In genomic region chr1:156622581-156623297, GRCh38 we compare ENCODE assay signal across 27 cellular contexts. TPM values are rescaled to one million over a fixed set of nuclear protein-coding genes. Genes with fewer than 3 reads are reported as not detected.
DNase-seq lines count a peak whose midpoint lies in the region; ATAC-seq and TF ChIP-seq lines count a peak whose summit lies in the region.
"Had no signal": no experiment of that assay in that cellular context is flagged by ENCODE, and none has a peak within 500 bp of the region (broad histone marks: within the 10 kb centered on the region; RNA-seq: fewer than 3 reads in every experiment).

No MANE protein-coding gene starts in this region.

- peaks cover 7 to 16% (median 12%) of the 10 kb centered on the region in 7 donors for H3K4me1 Mint-ChIP-seq in naive thymus-derived CD4-positive, alpha-beta T cell
- peaks cover 17% of the 10 kb centered on the region for H3K4me1 Mint-ChIP-seq in type B pancreatic cell (ENCODE audit: unreplicated experiment)

- no TSS peak for BruUV-seq in OCI-LY7 (replicated peaks; lab: Mats Ljungman, UMichigan)

- no peak overlapping the region for H2AFZ ChIP-seq in OCI-LY7 (ENCODE audit: low read length)

- no peak overlapping the region for H3K4me2 ChIP-seq in OCI-LY7 (ENCODE audit: low read length)

- H3K9me3 ChIP-seq in right cardiac atrium (ENCODE audit: control insufficient read depth, low read length) (no peaks in the 10 kb centered on the region), SJCRH30 (replicated peaks) (no peaks in the 10 kb centered on the region), OCI-LY7 (ENCODE audit: low read length) (no peaks in the 10 kb centered on the region)
- H3K9me3 ChIP-seq in naive thymus-derived CD4-positive, alpha-beta T cell (ENCODE audit: control insufficient read depth in 2 of 3, low read length in 3 of 3) = no peaks in the 10 kb centered on the region
- H3K9me3 ChIP-seq: thoracic aorta had no signal

- POLR2A ChIA-PET in naive thymus-derived CD4-positive, alpha-beta T cell (lab: Charles Lee) = interaction anchor here (0.6 kb wide), 1 partner anchor 1207 kb away, joined by 3 read pairs; no protein-coding TSS in a partner anchor
- POLR2A ChIA-PET in OCI-LY7 (lab: Charles Lee) = no interaction called here

- CTCF ChIA-PET in naive thymus-derived CD4-positive, alpha-beta T cell (lab: Charles Lee) = interaction anchor here (0.6 to 1.2 kb wide), 3 partner anchors 26 to 267 kb away, joined by 3 read pairs; no protein-coding TSS in a partner anchor
- CTCF ChIA-PET in OCI-LY7 (lab: Charles Lee; ENCODE audit: unreplicated experiment) = no interaction called here

- H3K27me3 Mint-ChIP-seq in naive thymus-derived CD4-positive, alpha-beta T cell = peaks cover 59 to 77% (median 60%) of the 10 kb centered on the region in 5 donors
- peaks cover 79% of the 10 kb centered on the region for H3K27me3 Mint-ChIP-seq in type B pancreatic cell

- H3K27ac Mint-ChIP-seq in naive thymus-derived CD4-positive, alpha-beta T cell = peak overlapping the region in 1 of 9 donors; percentile 37
- no peak overlapping the region for H3K27ac Mint-ChIP-seq in type B pancreatic cell
- H3K27ac Mint-ChIP-seq: activated T-cell treated with anti-CD3 and anti-CD28 coated beads, Interleukin-2, amount 50 U/mL, for 72 hours; stimulated activated memory B cell treated with anti-CD40 and anti-IgM and Interleukin-4, amounts not matched to agents 10 μg/mL and 1 μg/mL and 100 μg/mL, for 72 hours had no signal

- no peaks in the 10 kb centered on the region for H3K79me2 ChIP-seq in OCI-LY7 (ENCODE audit: insufficient read depth, low read depth, low read length)

- peaks cover 0 to 1% (median 0%) of the 10 kb centered on the region in 11 donors for H3K9me3 Mint-ChIP-seq in naive thymus-derived CD4-positive, alpha-beta T cell
- no peaks in the 10 kb centered on the region for H3K9me3 Mint-ChIP-seq in type B pancreatic cell
- H3K9me3 Mint-ChIP-seq: activated naive CD4-positive, alpha-beta T cell treated with anti-CD3 and anti-CD28 coated beads, Interleukin-2, amount 50 U/mL, for 24 hours; activated T-cell treated with anti-CD3 and anti-CD28 coated beads, Interleukin-2, amount 50 U/mL, for 72 hours; stimulated activated memory B cell treated with anti-CD40 and anti-IgM and Interleukin-4, amounts not matched to agents 10 μg/mL and 1 μg/mL and 100 μg/mL, for 72 hours had no signal

- peak overlapping the region in 9 of 10 donors; percentile 11 to 85 (median 43) for H3K4me3 Mint-ChIP-seq in naive thymus-derived CD4-positive, alpha-beta T cell
- H3K4me3 Mint-ChIP-seq in type B pancreatic cell = peak overlapping the region; percentile 59
- H3K4me3 Mint-ChIP-seq: activated naive CD4-positive, alpha-beta T cell treated with anti-CD3 and anti-CD28 coated beads, Interleukin-2, amount 50 U/mL, for 24 hours; stimulated activated memory B cell treated with anti-CD40 and anti-IgM and Interleukin-4, amounts not matched to agents 10 μg/mL and 1 μg/mL and 100 μg/mL, for 72 hours had no signal

- 86% methylated on average over 6 of the region's 6 CpGs for WGBS in right cardiac atrium

- no peak for ATAC-seq in right cardiac atrium
- ATAC-seq in naive thymus-derived CD4-positive, alpha-beta T cell = no peak
- no peak for ATAC-seq in GM19397 (IDR thresholded peaks at IDR 0.05; ENCODE audit: unreplicated experiment)
- ATAC-seq: activated T-cell treated with anti-CD3 and anti-CD28 coated beads, Interleukin-2, amount 50 U/mL, for 72 hours; HCT116; stimulated activated memory B cell treated with anti-CD40 and anti-IgM and Interleukin-4, amounts not matched to agents 10 μg/mL and 1 μg/mL and 100 μg/mL, for 72 hours had no signal

- H3K27ac ChIP-seq in right cardiac atrium (ENCODE audit: low read length) (no peak overlapping the region), SJCRH30 (no peak overlapping the region), OCI-LY7 (ENCODE audit: low read depth, low read length, poor library complexity, severe bottlenecking) (no peak overlapping the region)
- H3K27ac ChIP-seq in naive thymus-derived CD4-positive, alpha-beta T cell (ENCODE audit: low read depth, low read length) = no peak overlapping the region
- H3K27ac ChIP-seq: thoracic aorta had no signal

- no peaks in the 10 kb centered on the region for H3K4me1 ChIP-seq in right cardiac atrium (ENCODE audit: control insufficient read depth, insufficient read depth, low read length)
- H3K4me1 ChIP-seq in SJCRH30 = peaks cover 17% of the 10 kb centered on the region
- peaks cover 9 to 15% of the 10 kb centered on the region in 2 donors for H3K4me1 ChIP-seq in naive thymus-derived CD4-positive, alpha-beta T cell (ENCODE audit: control insufficient read depth in 2 of 2, insufficient read depth in 2 of 2, low read length in 2 of 2)
- H3K4me1 ChIP-seq in OCI-LY7 (ENCODE audit: insufficient read depth, low read length, poor library complexity, severe bottlenecking) = peaks cover 15% of the 10 kb centered on the region

- DNase-seq in cardiac septum (ENCODE audit: low spot score) (peak; percentile 39), right cardiac atrium (no peak), SJCRH30 (peak; percentile 51 to 72), type B pancreatic cell (ENCODE audit: extremely low spot score, unreplicated experiment) (no peak), OCI-LY7 (ENCODE audit: low spot score) (no peak), NCI-H2196 treated with DMSO at 0.1 percent for 48 hours (lab: John Stamatoyannopoulos, UW; ENCODE audit: unreplicated experiment) (no peak)
- no peak for DNase-seq in naive thymus-derived CD4-positive, alpha-beta T cell
- DNase-seq: activated T-cell treated with anti-CD3 and anti-CD28 coated beads, Interleukin-2, amount 50 U/mL, for 72 hours; cerebellar nuclear complex; DMS 273 treated with DMSO at 0.1 percent for 48 hours; IMR-90; kidney glomerular epithelial cell; NCI-H1092 treated with DMSO at 0.1 percent for 48 hours; NCI-H1930; NCI-H345; NCI-H774; OCI-M1; retina; Right ventricle myocardium superior; stimulated activated CD4-positive, alpha-beta T cell treated with anti-CD3 and anti-CD28 coated beads, Interleukin-4, amount 100 ng/mL, for 1 hour had no signal

- H3K27me3 ChIP-seq in right cardiac atrium (ENCODE audit: control insufficient read depth, insufficient read depth) (no peaks in the 10 kb centered on the region), SJCRH30 (no peaks in the 10 kb centered on the region)
- H3K27me3 ChIP-seq in naive thymus-derived CD4-positive, alpha-beta T cell (ENCODE audit: control insufficient read depth in 2 of 2, insufficient read depth in 2 of 2, low read length in 2 of 2) = peaks cover 8 to 36% of the 10 kb centered on the region in 2 donors

- no peak overlapping the region for H3K4me3 ChIP-seq in right cardiac atrium (ENCODE audit: low read length)
- no peak overlapping the region for H3K4me3 ChIP-seq in SJCRH30
- no peak overlapping the region for H3K4me3 ChIP-seq in naive thymus-derived CD4-positive, alpha-beta T cell (ENCODE audit: low read length)
- no peak overlapping the region for H3K4me3 ChIP-seq in OCI-LY7 (ENCODE audit: low read depth, low read length, poor library complexity, severe bottlenecking)
- H3K4me3 ChIP-seq: lung, thoracic aorta had no signal

- no peaks in the 10 kb centered on the region for H3K36me3 Mint-ChIP-seq in naive thymus-derived CD4-positive, alpha-beta T cell
- H3K36me3 Mint-ChIP-seq in type B pancreatic cell = no peaks in the 10 kb centered on the region
- H3K36me3 Mint-ChIP-seq: activated naive CD4-positive, alpha-beta T cell treated with anti-CD3 and anti-CD28 coated beads, Interleukin-2, amount 50 U/mL, for 24 hours; stimulated activated memory B cell treated with anti-CD40 and anti-IgM and Interleukin-4, amounts not matched to agents 10 μg/mL and 1 μg/mL and 100 μg/mL, for 72 hours had no signal

- H3K9me2 ChIP-seq in OCI-LY7 (ENCODE audit: insufficient read depth, low read length) = no peaks in the 10 kb centered on the region

- TF ChIP-seq CTCF in type B pancreatic cell (conservative IDR thresholded peaks at IDR 0.05) = no peak
- no peak for TF ChIP-seq CTCF in OCI-LY7 (conservative IDR thresholded peaks at IDR 0.05; ENCODE audit: low read length)

- intact Hi-C loops in cardiac septum (cut with DNase I) = no loop called here
- intact Hi-C loops in right cardiac atrium (cut with DNase I) = loop anchor here in 1 of 4 donors (5.0 kb wide), 1 partner anchor 35 kb away; no protein-coding TSS in a partner anchor
- intact Hi-C loops in naive thymus-derived CD4-positive, alpha-beta T cell (cut with micrococcal nuclease) = no loop called here
- intact Hi-C loops in OCI-LY7 (cut with micrococcal nuclease; ENCODE audit: unreplicated experiment) = no loop called here

- H3K36me3 ChIP-seq in SJCRH30 (no peaks in the 10 kb centered on the region), OCI-LY7 (ENCODE audit: insufficient read depth, low read length) (no peaks in the 10 kb centered on the region)
- H3K36me3 ChIP-seq in naive thymus-derived CD4-positive, alpha-beta T cell (ENCODE audit: control insufficient read depth in 2 of 3, insufficient read depth in 3 of 3, low read length in 3 of 3) = no peaks in the 10 kb centered on the region
- H3K36me3 ChIP-seq: thoracic aorta had no signal

- H4K20me1 ChIP-seq in OCI-LY7 (ENCODE audit: insufficient read depth, low read length) = no peaks in the 10 kb centered on the region

RNA-seq across cellular contexts. Expression of gene HAPLN2, which starts 3.5 kb away (rescaled TPM):
- total RNA-seq in cardiac septum (0.43 TPM), right cardiac atrium (1 to 10 TPM in 2 of 4 donors, under 1 TPM in 2; 0.53 to 1.2 (median 1.1) TPM), type B pancreatic cell (ENCODE audit: low replicate concordance) (not detected in 2 replicates), OCI-LY7 (2022) (1.1 and 1.4 TPM in 2 replicates)
- 2.0 TPM for polyA plus RNA-seq in right cardiac atrium
- total RNA-seq in SJCRH30 (2014; rRNA removed; shearing (Covaris generic)) = 0.20 and 0.23 TPM in 2 replicates
- total RNA-seq in naive thymus-derived CD4-positive, alpha-beta T cell = not detected
- not detected for polyA plus RNA-seq in naive thymus-derived CD4-positive, alpha-beta T cell
- total RNA-seq in OCI-LY7 (2014; rRNA removed; shearing (Covaris generic)) = 0.41 and 0.62 TPM in 2 replicates
- total RNA-seq: IMR-90, osteoblast had no signal
- polyA plus RNA-seq: IMR-90 had no signal

RNA-seq across cellular contexts. Expression of gene BCAN, which starts 19.2 kb away (rescaled TPM):
- total RNA-seq in cardiac septum = 0.16 TPM
- under 1 TPM in 2 of 4 donors, not detected in 2; 0.23 to 0.29 TPM for total RNA-seq in right cardiac atrium
- polyA plus RNA-seq in right cardiac atrium = 0.20 TPM
- total RNA-seq in SJCRH30 (2014; rRNA removed; shearing (Covaris generic)) = 0.05 TPM in 1 of 2 replicates, not detected in the other
- total RNA-seq in naive thymus-derived CD4-positive, alpha-beta T cell = not detected
- polyA plus RNA-seq in naive thymus-derived CD4-positive, alpha-beta T cell = not detected
- 12.6 TPM in 1 of 2 replicates, not detected in the other for total RNA-seq in type B pancreatic cell (ENCODE audit: low replicate concordance)
- total RNA-seq in OCI-LY7 (2014; rRNA removed; shearing (Covaris generic)) = 0.44 TPM in 1 of 2 replicates, not detected in the other
- total RNA-seq in OCI-LY7 (2022) = not detected in 2 replicates
- total RNA-seq: IMR-90, osteoblast had no signal

RNA-seq across cellular contexts. Expression of gene GPATCH4, which starts 21.5 kb away (rescaled TPM):
- total RNA-seq in cardiac septum (15.5 TPM), right cardiac atrium (10 to 100 TPM; 13.4 to 21.6 (median 14.5) TPM), type B pancreatic cell (ENCODE audit: low replicate concordance) (22.4 and 30.7 TPM in 2 replicates), OCI-LY7 (2022) (38.5 and 51.6 TPM in 2 replicates)
- 14.7 TPM for polyA plus RNA-seq in right cardiac atrium
- total RNA-seq in SJCRH30 (2014; rRNA removed; shearing (Covaris generic)) = 22.8 and 25.1 TPM in 2 replicates
- total RNA-seq in naive thymus-derived CD4-positive, alpha-beta T cell = 10 to 100 TPM; 33.3 to 49.6 (median 39.1) TPM
- 10 to 100 TPM; 46.5 to 59.1 TPM for polyA plus RNA-seq in naive thymus-derived CD4-positive, alpha-beta T cell
- 33.3 and 40.9 TPM in 2 replicates for total RNA-seq in OCI-LY7 (2014; rRNA removed; shearing (Covaris generic))

RNA-seq across cellular contexts. Expression of gene NAXE, which starts 31.2 kb away (rescaled TPM):
- total RNA-seq in cardiac septum = 91.4 TPM
- 100 to 1,000 TPM in 1 of 4 donors, 10 to 100 TPM in 3; 95.0 to 111 (median 98.9) TPM for total RNA-seq in right cardiac atrium
- polyA plus RNA-seq in right cardiac atrium = 131 TPM
- total RNA-seq in SJCRH30 (2014; rRNA removed; shearing (Covaris generic)) = 29.7 and 30.1 TPM in 2 replicates
- total RNA-seq in naive thymus-derived CD4-positive, alpha-beta T cell = 10 to 100 TPM; 25.6 to 58.8 (median 40.7) TPM
- polyA plus RNA-seq in naive thymus-derived CD4-positive, alpha-beta T cell = 100 to 1,000 TPM in 1 of 2 donors, 10 to 100 TPM in 1; 98.0 to 113 TPM
- 86.3 and 98.4 TPM in 2 replicates for total RNA-seq in type B pancreatic cell (ENCODE audit: low replicate concordance)
- 71.6 and 81.5 TPM in 2 replicates for total RNA-seq in OCI-LY7 (2014; rRNA removed; shearing (Covaris generic))
- 56.1 and 61.1 TPM in 2 replicates for total RNA-seq in OCI-LY7 (2022)

RNA-seq across cellular contexts. Expression of gene TTC24, which starts 43.2 kb away (rescaled TPM):
- total RNA-seq in cardiac septum = not detected
- total RNA-seq in right cardiac atrium = not detected
- not detected for polyA plus RNA-seq in right cardiac atrium
- not detected in 2 replicates for total RNA-seq in SJCRH30 (2014; rRNA removed; shearing (Covaris generic))
- total RNA-seq in naive thymus-derived CD4-positive, alpha-beta T cell = 10 to 100 TPM in 1 of 5 experiments, 1 to 10 TPM in 4; 2.8 to 10.2 (median 7.4) TPM
- polyA plus RNA-seq in naive thymus-derived CD4-positive, alpha-beta T cell = 1 to 10 TPM in 1 of 2 donors, under 1 TPM in 1; 0.97 to 1.5 TPM
- not detected in 2 replicates for total RNA-seq in type B pancreatic cell (ENCODE audit: low replicate concordance)
- 2.8 and 3.6 TPM in 2 replicates for total RNA-seq in OCI-LY7 (2014; rRNA removed; shearing (Covaris generic))
- total RNA-seq in OCI-LY7 (2022) = 11.9 and 12.4 TPM in 2 replicates
- total RNA-seq: IMR-90, osteoblast, Right ventricle myocardium superior, thoracic aorta had no signal
- polyA plus RNA-seq: IMR-90 had no signal

Comparison
In these comparisons a context has a peak if more than half of its experiments do, and no peak if none do; other contexts are left out.
1. DNase-seq: peak in cardiac septum (single experiment) and SJCRH30 (2 of 2); none in right cardiac atrium (0 of 3), naive thymus-derived CD4-positive, alpha-beta T cell (0 of 9), type B pancreatic cell (single experiment), OCI-LY7 (single experiment) and NCI-H2196 treated with DMSO at 0.1 percent for 48 hours (single experiment).